Comparison of ENCODE assay signal across 10 cellular contexts in the genomic region with DNA sequence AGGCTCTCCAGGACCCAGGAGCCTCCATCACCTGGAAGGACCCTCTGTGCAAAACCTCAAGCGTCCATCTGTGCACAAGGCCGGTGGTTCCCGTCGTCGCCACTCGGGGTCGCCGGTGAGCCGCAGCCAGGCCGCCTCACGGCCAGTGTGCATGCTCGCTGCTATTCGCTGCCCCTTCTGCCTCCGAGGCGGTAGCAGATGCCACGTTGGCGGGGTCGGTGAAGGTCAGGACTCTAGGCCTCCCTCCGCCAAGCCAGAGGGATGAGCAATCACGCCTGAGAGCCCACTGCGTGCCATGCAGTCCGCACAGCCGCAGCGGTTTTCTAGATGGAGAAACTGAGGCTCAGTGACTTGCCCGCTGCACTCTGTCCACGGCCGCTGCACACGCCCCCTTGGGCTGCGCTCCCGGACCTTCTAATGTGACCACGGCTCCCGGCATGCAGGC. TPM values are rescaled to one million over a fixed set of nuclear protein-coding genes. Genes with fewer than 3 reads are reported as not detected.
A peak's percentile ranks its signal among the peaks of the same experiment; 100 is the strongest.
DNase-seq lines count a peak whose midpoint lies in the region; ATAC-seq and FAIRE-seq lines count a peak whose summit lies in the region.
"Had no signal": no experiment of that assay in that cellular context is flagged by ENCODE, and none has a peak within 500 bp of the region (broad histone marks: within the 10 kb centered on the region; RNA-seq: fewer than 3 reads in every experiment).

No MANE protein-coding gene starts in this region.

- no peak overlapping the region for H3K14ac ChIP-seq in mesenchymal stem cell (ENCODE audit: low read length in 2 of 2)

- no peak overlapping the region for H3K4ac ChIP-seq in mesenchymal stem cell (ENCODE audit: low read depth in 1 of 2, low read length in 2 of 2)

- no peak overlapping the region for H2BK15ac ChIP-seq in mesenchymal stem cell (ENCODE audit: low read depth, poor library complexity, severe bottlenecking)

- in situ Hi-C loops in SK-MEL-5 (cut with HindIII; ENCODE audit: low pct_unique_long_range_greater_than_20kb, low sequenced_read_pairs), result no loop called here

- H3K27me3 ChIP-seq in mesenchymal stem cell (ENCODE audit: control insufficient read depth in 1 of 2, insufficient read depth in 1 of 2, low read length in 2 of 2), result peaks cover 0 to 4% of the 10 kb centered on the region in 2 experiments
- H3K27me3 ChIP-seq: pancreas had no signal

- no peak overlapping the region for H2AFZ ChIP-seq in mesenchymal stem cell (ENCODE audit: low read depth, low read length)

- peak; percentile 44 for DNase-seq in activated naive CD4-positive, alpha-beta T cell treated with Interleukin-2 at 50 U/mL for 16 hours
- DNase-seq in activated naive CD4-positive, alpha-beta T cell (lab: John Stamatoyannopoulos, UW), result no peak
- DNase-seq in SK-MEL-5 (ENCODE audit: low read depth, low spot score) (peak; percentile 51), frontal cortex (ENCODE audit: low spot score in 2 of 2) (peak; percentile 59 to 75), superior temporal gyrus (ENCODE audit: extremely low spot score) (peak; percentile 46), mesenchymal stem cell (no peak), NCI-H2081 (lab: John Stamatoyannopoulos, UW) (no peak)
- DNase-seq: NCI-H524 treated with DMSO at 0.1 percent for 48 hours had no signal

- H3K27ac ChIP-seq in mesenchymal stem cell (ENCODE audit: low read length, poor library complexity, severe bottlenecking), result no peak overlapping the region
- H3K27ac ChIP-seq: pancreas had no signal

- H3K4me3 ChIP-seq in mesenchymal stem cell (ENCODE audit: insufficient read depth in 1 of 2, low read depth in 1 of 2, low read length in 2 of 2), result peak overlapping the region in 1 of 2 experiments; percentile 47
- H3K4me3 ChIP-seq: pancreas had no signal

- no peaks in the 10 kb centered on the region for H3K36me3 ChIP-seq in mesenchymal stem cell (ENCODE audit: control insufficient read depth in 1 of 2, insufficient read depth in 2 of 2, low read depth in 1 of 2, low read length in 2 of 2)
- H3K36me3 ChIP-seq: pancreas had no signal

- H2AK5ac ChIP-seq in mesenchymal stem cell (ENCODE audit: low read length, severe bottlenecking), result no peak overlapping the region

- H4K8ac ChIP-seq in mesenchymal stem cell (ENCODE audit: low read length), result no peak overlapping the region

- H3K79me1 ChIP-seq in mesenchymal stem cell (replicated peaks; ENCODE audit: low read length, poor library complexity, severe bottlenecking), result no peaks in the 10 kb centered on the region

- no peak overlapping the region for H2BK5ac ChIP-seq in mesenchymal stem cell (ENCODE audit: low read depth, low read length, poor library complexity, severe bottlenecking)

- no peak overlapping the region for H4K91ac ChIP-seq in mesenchymal stem cell (ENCODE audit: low read length)

- no peak for ATAC-seq in GM21717 (IDR thresholded peaks at IDR 0.05; ENCODE audit: unreplicated experiment)

- no peak for FAIRE-seq in frontal cortex (lab: Jason Lieb, UNC)
- FAIRE-seq: pancreas had no signal

- no CpG with 5 or more reads among the region's 32 CpGs for WGBS in mesenchymal stem cell

- no peak overlapping the region for H2BK120ac ChIP-seq in mesenchymal stem cell (ENCODE audit: low read depth, low read length)

- no peak overlapping the region for H3K23ac ChIP-seq in mesenchymal stem cell (ENCODE audit: low read length in 2 of 2)

- H3K4me2 ChIP-seq in mesenchymal stem cell (ENCODE audit: low read length, poor library complexity, severe bottlenecking), result no peak overlapping the region

- H2BK12ac ChIP-seq in mesenchymal stem cell (ENCODE audit: low read length in 2 of 2), result no peak overlapping the region

- no peak overlapping the region for H3K18ac ChIP-seq in mesenchymal stem cell (ENCODE audit: low read depth in 1 of 2, low read length in 2 of 2)

- H3K9me3 ChIP-seq in mesenchymal stem cell (ENCODE audit: control insufficient read depth, low read length), result no peaks in the 10 kb centered on the region
- H3K9me3 ChIP-seq: pancreas had no signal

- no peak overlapping the region for H3K9ac ChIP-seq in mesenchymal stem cell (ENCODE audit: low read length)

- peaks cover 12% of the 10 kb centered on the region for H3K4me1 ChIP-seq in mesenchymal stem cell (ENCODE audit: control insufficient read depth, insufficient read depth, low read depth, low read length)
- H3K4me1 ChIP-seq: pancreas had no signal

RNA-seq across cellular contexts. Expression of a gene that starts 5.7 kb away (rescaled TPM):
- total RNA-seq in SK-MEL-5 (2014; rRNA removed; shearing (Covaris generic)), result not detected in 2 replicates
- 0.13 TPM in 1 of 2 replicates, not detected in the other for polyA plus RNA-seq in SK-MEL-5 (2015; cell fraction: cytosol; rRNA removed)
- polyA plus RNA-seq in SK-MEL-5 (2015; cell fraction: nucleus; rRNA removed), result 0.45 TPM in 1 of 2 replicates, not detected in the other
- not detected for total RNA-seq in frontal cortex
- not detected for polyA plus RNA-seq in mesenchymal stem cell (2013, experiment 1 of 2)
- polyA plus RNA-seq in mesenchymal stem cell (2013, experiment 2 of 2), result 0.16 TPM

RNA-seq across cellular contexts. Expression of a gene that starts 27.1 kb away (rescaled TPM):
- total RNA-seq in SK-MEL-5 (2014; rRNA removed; shearing (Covaris generic)), result not detected in 2 replicates
- not detected in 2 replicates for polyA plus RNA-seq in SK-MEL-5 (2015; cell fraction: cytosol; rRNA removed)
- not detected in 2 replicates for polyA plus RNA-seq in SK-MEL-5 (2015; cell fraction: nucleus; rRNA removed)
- 0.41 TPM for total RNA-seq in frontal cortex
- polyA plus RNA-seq in mesenchymal stem cell (2013, experiment 1 of 2), result not detected
- polyA plus RNA-seq in mesenchymal stem cell (2013, experiment 2 of 2), result not detected

RNA-seq across cellular contexts. Expression of a gene that starts 54.5 kb away (rescaled TPM):
- 11.9 and 12.8 TPM in 2 replicates for total RNA-seq in SK-MEL-5 (2014; rRNA removed; shearing (Covaris generic))
- polyA plus RNA-seq in SK-MEL-5 (2015; cell fraction: cytosol; rRNA removed), result 49.2 and 61.8 TPM in 2 replicates
- 67.7 and 69.1 TPM in 2 replicates for polyA plus RNA-seq in SK-MEL-5 (2015; cell fraction: nucleus; rRNA removed)
- total RNA-seq in frontal cortex, result 1.6 TPM
- polyA plus RNA-seq in mesenchymal stem cell (2013, experiment 1 of 2), result 12.6 TPM
- polyA plus RNA-seq in mesenchymal stem cell (2013, experiment 2 of 2), result 12.4 TPM

Comparison
In these comparisons a context has a peak if more than half of its experiments do, and no peak if none do; other contexts are left out.
1. DNase-seq: peak in activated naive CD4-positive, alpha-beta T cell treated with Interleukin-2 at 50 U/mL for 16 hours (single experiment), SK-MEL-5 (single experiment), frontal cortex (2 of 2) and superior temporal gyrus (single experiment); none in activated naive CD4-positive, alpha-beta T cell (0 of 4), mesenchymal stem cell (single experiment) and NCI-H2081 (0 of 2).